ENCODE assay signal across 11 cellular contexts in genomic region chr11:62433553-62434301, GRCh38. TPM values are rescaled to one million over a fixed set of nuclear protein-coding genes. Genes with fewer than 3 reads are reported as not detected.
DNase-seq lines count a peak whose midpoint lies in the region; ATAC-seq and TF ChIP-seq lines count a peak whose summit lies in the region.
"Had no signal": no experiment of that assay in that cellular context is flagged by ENCODE, and none has a peak within 500 bp of the region (broad histone marks: within the 10 kb centered on the region; RNA-seq: fewer than 3 reads in every experiment).

No MANE protein-coding gene starts in this region.

- H3K36me3 Mint-ChIP-seq in central memory CD8-positive, alpha-beta T cell (ENCODE audit: insufficient read depth): peaks cover 2% of the 10 kb centered on the region
- H3K36me3 Mint-ChIP-seq in mesothelial cell of epicardium: no peaks in the 10 kb centered on the region

- no peaks in the 10 kb centered on the region for H3K27me3 ChIP-seq in transverse colon

- no peak for TF ChIP-seq CTCF in mesothelial cell of epicardium (IDR thresholded peaks at IDR 0.05; ENCODE audit: unreplicated experiment)
- TF ChIP-seq CTCF in transverse colon (IDR thresholded peaks at IDR 0.05): no peak

- intact Hi-C loops in transverse colon (cut with DNase I; ENCODE audit: low total_unique reads): no loop called here

- no peak for ATAC-seq in central memory CD8-positive, alpha-beta T cell (replicated peaks; ENCODE audit: extremely low read depth, poor library complexity, severe bottlenecking)
- ATAC-seq in GM19328 (IDR thresholded peaks at IDR 0.05; ENCODE audit: unreplicated experiment): no peak
- ATAC-seq in stimulated activated naive CD8-positive, alpha-beta T cell treated with anti-CD3 and anti-CD28 coated beads, Interleukin-15, Interleukin-2, amounts not matched to agents 100 U/mL and 50 U/mL, for 24 hours: no peak
- ATAC-seq: stimulated activated naive CD8-positive, alpha-beta T cell treated with anti-CD3 and anti-CD28 coated beads, Interleukin-15, amount 100 ng/mL, for 72 hours had no signal

- DNase-seq in NCI-H2107 (lab: John Stamatoyannopoulos, UW) (peak; percentile 10), NCI-H2107 treated with DMSO at 0.1 percent for 48 hours (lab: John Stamatoyannopoulos, UW; ENCODE audit: unreplicated experiment) (no peak), mesothelial cell of epicardium (ENCODE audit: low spot score in 2 of 2, unreplicated experiment in 2 of 2) (no peak), transverse colon (peak; percentile 29), NCI-H1694 (lab: John Stamatoyannopoulos, UW) (no peak)
- no peak for DNase-seq in central memory CD8-positive, alpha-beta T cell (ENCODE audit: low spot score in 2 of 2)
- DNase-seq in stimulated activated naive CD8-positive, alpha-beta T cell treated with anti-CD3 and anti-CD28 coated beads, Interleukin-15, Interleukin-2, amounts not matched to agents 100 U/mL and 50 U/mL, for 24 hours: no peak
- DNase-seq: activated CD8-positive, alpha-beta memory T cell treated with anti-CD3 and anti-CD28 coated beads, Interleukin-2, amount 50 U/mL, for 4 hours; dorsolateral prefrontal cortex; stimulated activated naive CD8-positive, alpha-beta T cell treated with anti-CD3 and anti-CD28 coated beads, Interleukin-15, amount 100 ng/mL, for 72 hours had no signal

- H3K9me3 ChIP-seq in transverse colon: no peaks in the 10 kb centered on the region

- peaks cover 13 to 60% (median 41%) of the 10 kb centered on the region in 4 donors for H3K4me1 ChIP-seq in transverse colon

- H3K9me3 Mint-ChIP-seq in central memory CD8-positive, alpha-beta T cell: no peaks in the 10 kb centered on the region
- H3K9me3 Mint-ChIP-seq in mesothelial cell of epicardium: peaks cover 6% of the 10 kb centered on the region
- H3K9me3 Mint-ChIP-seq: stimulated activated naive CD8-positive, alpha-beta T cell treated with anti-CD3 and anti-CD28 coated beads, Interleukin-15, amount 100 ng/mL, for 72 hours had no signal

- no peak for TF ChIP-seq POLR2A in transverse colon (IDR thresholded peaks at IDR 0.05)

- peaks cover 12% of the 10 kb centered on the region for H3K4me1 Mint-ChIP-seq in central memory CD8-positive, alpha-beta T cell
- H3K4me1 Mint-ChIP-seq in mesothelial cell of epicardium: peaks cover 49% of the 10 kb centered on the region

- peak overlapping the region; percentile 69 to 80 (median 76) for H3K27ac ChIP-seq in transverse colon

- H3K27me3 Mint-ChIP-seq in central memory CD8-positive, alpha-beta T cell: no peaks in the 10 kb centered on the region
- no peaks in the 10 kb centered on the region for H3K27me3 Mint-ChIP-seq in mesothelial cell of epicardium (ENCODE audit: low read depth)

- 26 to 37% methylated on average over 4 to 15 of the region's 15 CpGs for WGBS in transverse colon (ENCODE audit: low coverage in 1 of 2), 2 donors

- no peak overlapping the region for H3K4me3 Mint-ChIP-seq in central memory CD8-positive, alpha-beta T cell
- H3K4me3 Mint-ChIP-seq in mesothelial cell of epicardium: no peak overlapping the region

- H3K36me3 ChIP-seq in transverse colon: no peaks in the 10 kb centered on the region

- peak overlapping the region; percentile 1 for H3K27ac Mint-ChIP-seq in central memory CD8-positive, alpha-beta T cell (ENCODE audit: low read depth)
- H3K27ac Mint-ChIP-seq in mesothelial cell of epicardium: peak overlapping the region; percentile 31
- H3K27ac Mint-ChIP-seq: stimulated activated naive CD8-positive, alpha-beta T cell treated with anti-CD3 and anti-CD28 coated beads, Interleukin-15, amount 100 ng/mL, for 72 hours had no signal

- in situ Hi-C loops in transverse colon (cut with MboI; ENCODE audit: low pct_ligation_motif_present in 1 of 4, low pct_unique_long_range_greater_than_20kb in 1 of 4, low sequenced_read_pairs in 3 of 4): no loop called here

- no peak for TF ChIP-seq EP300 in transverse colon (IDR thresholded peaks at IDR 0.05; ENCODE audit: low read depth)

- no peak overlapping the region for H3K4me3 ChIP-seq in transverse colon

RNA-seq across cellular contexts. Expression of gene SCGB1A1, which starts 14.9 kb away (rescaled TPM):
- total RNA-seq in mesothelial cell of epicardium: not detected in 3 replicates
- total RNA-seq in transverse colon: not detected

Comparison
In these comparisons a context has a peak if more than half of its experiments do, and no peak if none do; other contexts are left out.
1. DNase-seq: peak in NCI-H2107 (single experiment) and transverse colon (single experiment); none in NCI-H2107 treated with DMSO at 0.1 percent for 48 hours (single experiment), central memory CD8-positive, alpha-beta T cell (0 of 2), mesothelial cell of epicardium (0 of 2), stimulated activated naive CD8-positive, alpha-beta T cell treated with anti-CD3 and anti-CD28 coated beads, Interleukin-15, Interleukin-2, amounts not matched to agents 100 U/mL and 50 U/mL, for 24 hours (single experiment) and NCI-H1694 (single experiment).